Comparison of ENCODE assay signal across 10 cellular contexts in genomic region chr11:10564692-10565318, GRCh38. TPM values are rescaled to one million over a fixed set of nuclear protein-coding genes. Genes with fewer than 3 reads are reported as not detected.
DNase-seq lines count a peak whose midpoint lies in the region; ATAC-seq and TF ChIP-seq lines count a peak whose summit lies in the region.
"Had no signal": no experiment of that assay in that cellular context is flagged by ENCODE, and none has a peak within 500 bp of the region (broad histone marks: within the 10 kb centered on the region; RNA-seq: fewer than 3 reads in every experiment).

No MANE protein-coding gene starts in this region.

- no peak for TF ChIP-seq POLR2A in NB4 (IDR thresholded peaks at IDR 0.05; ENCODE audit: extremely low read depth, insufficient read length)
- TF ChIP-seq POLR2A in transverse colon (IDR thresholded peaks at IDR 0.05): no peak

- H3K36me3 ChIP-seq in neutrophil (no peaks in the 10 kb centered on the region), transverse colon (no peaks in the 10 kb centered on the region)

- H3K4me3 ChIP-seq in NB4 (ENCODE audit: low read depth, low read length) (no peak overlapping the region), coronary artery (peak overlapping the region; percentile 37), neutrophil (ENCODE audit: low read depth in 1 of 2, low read length in 1 of 2) (no peak overlapping the region), transverse colon (no peak overlapping the region)

- intact Hi-C loops in transverse colon (cut with DNase I; ENCODE audit: low total_unique reads): no loop called here

- peaks cover 8 to 10% of the 10 kb centered on the region in 2 experiments for H3K4me1 ChIP-seq in neutrophil (ENCODE audit: control insufficient read depth in 1 of 2, insufficient read depth in 1 of 2, low read depth in 1 of 2, low read length in 1 of 2)
- peaks cover 0 to 3% (median 0%) of the 10 kb centered on the region in 4 donors for H3K4me1 ChIP-seq in transverse colon

- TF ChIP-seq CTCF in NB4 (IDR thresholded peaks at IDR 0.05; ENCODE audit: low read depth, low read length) (peak; percentile 25), coronary artery (IDR thresholded peaks at IDR 0.05) (peak; percentile 52), neutrophil (IDR thresholded peaks at IDR 0.05) (no peak), glutamatergic neuron (IDR thresholded peaks at IDR 0.05; ENCODE audit: partially characterized antibody, unreplicated experiment) (no peak), transverse colon (IDR thresholded peaks at IDR 0.05) (no peak)

- no peak overlapping the region for H3K4me3 Mint-ChIP-seq in glutamatergic neuron (ENCODE audit: unreplicated experiment)

- no peak for TF ChIP-seq EP300 in transverse colon (IDR thresholded peaks at IDR 0.05; ENCODE audit: low read depth)

- peak; percentile 21 for DNase-seq in GDM1 (lab: John Stamatoyannopoulos, UW)
- peak; percentile 28 for DNase-seq in NB4 (ENCODE audit: low read depth)
- no peak for DNase-seq in coronary artery (ENCODE audit: low spot score)
- no peak for DNase-seq in glutamatergic neuron
- DNase-seq in transverse colon: no peak
- no peak for DNase-seq in activated CD4-positive, CD25-positive, alpha-beta regulatory T cell (lab: John Stamatoyannopoulos, UW)
- DNase-seq: hypothalamus had no signal

- ATAC-seq in GM21390 (IDR thresholded peaks at IDR 0.05; ENCODE audit: unreplicated experiment): no peak

- H3K27me3 Mint-ChIP-seq in glutamatergic neuron (ENCODE audit: unreplicated experiment): peaks cover 2% of the 10 kb centered on the region

- in situ Hi-C loops in transverse colon (cut with MboI; ENCODE audit: low pct_ligation_motif_present in 1 of 4, low pct_unique_long_range_greater_than_20kb in 1 of 4, low sequenced_read_pairs in 3 of 4): loop anchor here in 1 of 4 donors (25.0 kb wide), 1 partner anchor 172 kb away; no protein-coding TSS in a partner anchor

- H3K9me3 Mint-ChIP-seq in glutamatergic neuron (ENCODE audit: unreplicated experiment): no peaks in the 10 kb centered on the region

- H3K27ac Mint-ChIP-seq in glutamatergic neuron (ENCODE audit: unreplicated experiment): no peak overlapping the region

- 59 to 88% methylated on average over 1 of the region's 1 CpG for WGBS in transverse colon (ENCODE audit: low coverage in 1 of 2), 2 donors

- H3K4me1 Mint-ChIP-seq in glutamatergic neuron (ENCODE audit: low read depth, unreplicated experiment): no peaks in the 10 kb centered on the region

- H3K9me3 ChIP-seq in neutrophil (no peaks in the 10 kb centered on the region), transverse colon (no peaks in the 10 kb centered on the region)

- H3K27me3 ChIP-seq in neutrophil (no peaks in the 10 kb centered on the region), transverse colon (no peaks in the 10 kb centered on the region)

- no peaks in the 10 kb centered on the region for H3K36me3 Mint-ChIP-seq in glutamatergic neuron (ENCODE audit: unreplicated experiment)

- H3K27ac ChIP-seq in coronary artery (peak overlapping the region in 1 of 2 donors; percentile 58), neutrophil (peak overlapping the region; percentile 25), transverse colon (no peak overlapping the region)

RNA-seq across cellular contexts. Expression of gene LYVE1, which starts 3.7 kb away (rescaled TPM):
- not detected for total RNA-seq in glutamatergic neuron (ENCODE audit: unreplicated experiment)
- total RNA-seq in transverse colon: 10 to 100 TPM in 3 of 4 donors, 1 to 10 TPM in 1; 8.2 to 41.6 (median 31.7) TPM
- total RNA-seq: NCI-H460 had no signal

RNA-seq across cellular contexts. Expression of gene RNF141, which starts 23.8 kb away (rescaled TPM):
- 14.2 TPM for total RNA-seq in glutamatergic neuron (ENCODE audit: unreplicated experiment)
- total RNA-seq in transverse colon: 10 to 100 TPM; 13.1 to 31.4 (median 22.3) TPM

Comparison
In these comparisons a context has a peak if more than half of its experiments do, and no peak if none do; other contexts are left out.
1. DNase-seq: peak in GDM1 (single experiment) and NB4 (single experiment); none in coronary artery (single experiment), glutamatergic neuron (single experiment), transverse colon (single experiment) and activated CD4-positive, CD25-positive, alpha-beta regulatory T cell (0 of 4).
2. CTCF ChIP-seq: peak in NB4 (single experiment) and coronary artery (single experiment); none in neutrophil (single experiment), glutamatergic neuron (single experiment) and transverse colon (0 of 5).